8 cellular contexts compared by ENCODE assay signal in the genomic region with DNA sequence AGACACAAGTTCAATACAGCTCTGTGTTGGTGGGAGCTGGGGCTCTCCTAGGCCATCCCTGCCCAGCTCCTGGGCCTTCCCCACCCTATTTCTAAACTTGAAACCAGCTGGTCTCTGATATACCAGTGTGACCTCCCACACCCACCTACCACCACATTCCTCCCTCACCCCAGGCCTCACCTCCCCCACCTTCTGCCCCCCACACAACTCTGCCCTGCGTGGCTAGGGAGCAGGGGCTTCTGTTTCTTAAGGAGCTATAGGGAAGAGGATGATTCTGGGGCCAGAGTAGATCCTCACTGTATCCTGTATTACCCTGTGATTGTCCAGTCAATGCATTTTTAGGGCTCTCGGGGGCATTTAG. TPM values are rescaled to one million over a fixed set of nuclear protein-coding genes. Genes with fewer than 3 reads are reported as not detected.
A peak's percentile ranks its signal among the peaks of the same experiment; 100 is the strongest.
DNase-seq lines count a peak whose midpoint lies in the region; ATAC-seq and TF ChIP-seq lines count a peak whose summit lies in the region.

No MANE protein-coding gene starts in this region.

- no peaks in the 10 kb centered on the region for H3K9me3 ChIP-seq in OCI-LY7 (ENCODE audit: low read length)
- no peaks in the 10 kb centered on the region for H3K9me3 ChIP-seq in psoas muscle

- H4K20me1 ChIP-seq in OCI-LY7 (ENCODE audit: insufficient read depth, low read length): 0 out of 2 replicates have a peak, but pooled peaks cover 4% of the 10 kb centered on the region

- H3K4me1 ChIP-seq in OCI-LY7 (ENCODE audit: insufficient read depth, low read length, poor library complexity, severe bottlenecking) (peaks cover 66% of the 10 kb centered on the region), psoas muscle (peaks cover 73% of the 10 kb centered on the region)

- intact Hi-C loops in OCI-LY7 (cut with micrococcal nuclease; ENCODE audit: unreplicated experiment) (loop anchor here (1.0 kb wide), 1 partner anchor 18 kb away; no protein-coding TSS in a partner anchor), psoas muscle (cut with DNase I) (loop anchor here (1.0 kb wide), 1 partner anchor 18 kb away; no protein-coding TSS in a partner anchor)

- DNase-seq in OCI-LY7 (ENCODE audit: low spot score): no peak
- DNase-seq in epithelial cell of esophagus (ENCODE audit: low read depth): no peak
- no peak for DNase-seq in psoas muscle
- no peak for DNase-seq in foreskin melanocyte
- no peak for DNase-seq in NCI-H1105 treated with DMSO at 0.1 percent for 48 hours (lab: John Stamatoyannopoulos, UW)
- no peak for DNase-seq in SIG-M5 (lab: John Stamatoyannopoulos, UW)

- H2AFZ ChIP-seq in OCI-LY7 (ENCODE audit: low read length): no peak overlapping the region

- CTCF ChIA-PET in OCI-LY7 (lab: Charles Lee; ENCODE audit: unreplicated experiment): interaction anchor here (0.6 to 1.3 kb wide), 5 partner anchors 9 to 199 kb away, joined by 4 to 11 read pairs (median 6); no protein-coding TSS in a partner anchor

- peak overlapping the region; percentile 71 for H3K4me3 ChIP-seq in GM08714 (ENCODE audit: low read length)
- no peak overlapping the region for H3K4me3 ChIP-seq in OCI-LY7 (ENCODE audit: low read depth, low read length, poor library complexity, severe bottlenecking)
- H3K4me3 ChIP-seq in epithelial cell of esophagus (ENCODE audit: low read length): peak overlapping the region; percentile 46
- H3K4me3 ChIP-seq in psoas muscle: peak overlapping the region; percentile 56

- TF ChIP-seq CTCF in OCI-LY7 (conservative IDR thresholded peaks at IDR 0.05; ENCODE audit: low read length): no peak
- no peak for TF ChIP-seq CTCF in epithelial cell of esophagus (IDR thresholded peaks at IDR 0.05; ENCODE audit: insufficient read depth, low read depth, low read length, missing control alignments)
- no peak for TF ChIP-seq CTCF in psoas muscle (IDR thresholded peaks at IDR 0.05)

- POLR2A ChIA-PET in OCI-LY7 (lab: Charles Lee): interaction anchor here (0.7 kb wide), 2 partner anchors 70 to 91 kb away, joined by 5 to 6 read pairs; no protein-coding TSS in a partner anchor

- peak overlapping the region; percentile 52; the same call in 1 of the 2 replicates for H3K4me2 ChIP-seq in OCI-LY7 (ENCODE audit: low read length)

- BruUV-seq in OCI-LY7 (replicated peaks; lab: Mats Ljungman, UMichigan): no TSS peak

- peaks cover 0 to 14% (median 2%) of the 10 kb centered on the region in 3 donors for H3K27me3 ChIP-seq in psoas muscle (ENCODE audit: insufficient read depth in 3 of 3, low read length in 2 of 3)

- H3K27ac ChIP-seq in OCI-LY7 (ENCODE audit: low read depth, low read length, poor library complexity, severe bottlenecking): no peak overlapping the region
- H3K27ac ChIP-seq in psoas muscle: peak overlapping the region; percentile 99

- H3K36me3 ChIP-seq in OCI-LY7 (ENCODE audit: insufficient read depth, low read length): no peaks in the 10 kb centered on the region
- no peaks in the 10 kb centered on the region for H3K36me3 ChIP-seq in psoas muscle (ENCODE audit: insufficient read depth in 1 of 2, low read depth in 1 of 2)

- no peaks in the 10 kb centered on the region for H3K9me2 ChIP-seq in OCI-LY7 (ENCODE audit: insufficient read depth, low read length)

- no peak for ATAC-seq in psoas muscle
- ATAC-seq in GM21825 (IDR thresholded peaks at IDR 0.05; ENCODE audit: unreplicated experiment): no peak

- H3K79me2 ChIP-seq in OCI-LY7 (ENCODE audit: insufficient read depth, low read depth, low read length): no peaks in the 10 kb centered on the region

- WGBS in psoas muscle, 3 donors: 70 to 73% (median 70%) methylated on average over 2 of the region's 2 CpGs

RNA-seq across cellular contexts. Expression of a gene that starts 16.5 kb away (rescaled TPM):
- not detected in 2 replicates for total RNA-seq in OCI-LY7 (2014; rRNA removed; shearing (Covaris generic))
- total RNA-seq in OCI-LY7 (2022) (not detected in 2 replicates), psoas muscle (100 to 1,000 TPM in 1 of 4 donors, 10 to 100 TPM in 3; 40.5 to 581 (median 80.2) TPM)
- 10 to 100 TPM; 12.3 to 23.8 (median 17.2) TPM for polyA plus RNA-seq in psoas muscle

RNA-seq across cellular contexts. Expression of a gene that starts 18.8 kb away (rescaled TPM):
- total RNA-seq in OCI-LY7 (2014; rRNA removed; shearing (Covaris generic)): 0.44 TPM in 1 of 2 replicates, not detected in the other
- total RNA-seq in OCI-LY7 (2022) (not detected in 2 replicates), psoas muscle (under 1 TPM in 2 of 4 donors, not detected in 2; 0.27 to 0.36 TPM)
- under 1 TPM in 2 of 3 donors, not detected in 1; 0.06 to 0.08 TPM for polyA plus RNA-seq in psoas muscle

RNA-seq across cellular contexts. Expression of a gene that starts 41.5 kb away (rescaled TPM):
- total RNA-seq in OCI-LY7 (2014; rRNA removed; shearing (Covaris generic)): 0.41 and 0.62 TPM in 2 replicates
- total RNA-seq in OCI-LY7 (2022): 1.1 and 1.4 TPM in 2 replicates
- total RNA-seq in psoas muscle: 1 to 10 TPM in 1 of 4 donors, under 1 TPM in 3; 0.28 to 2.2 (median 0.58) TPM
- polyA plus RNA-seq in psoas muscle: under 1 TPM; 0.56 to 0.79 (median 0.61) TPM

RNA-seq across cellular contexts. Expression of a gene that starts 44.7 kb away (rescaled TPM):
- total RNA-seq in OCI-LY7 (2014; rRNA removed; shearing (Covaris generic)): 1.4 and 2.8 TPM in 2 replicates
- total RNA-seq in OCI-LY7 (2022) (1.5 and 2.1 TPM in 2 replicates), psoas muscle (1 to 10 TPM in 2 of 4 donors, under 1 TPM in 1, not detected in 1; 0.71 to 1.7 (median 1.6) TPM)
- under 1 TPM; 0.13 to 0.57 (median 0.53) TPM for polyA plus RNA-seq in psoas muscle

RNA-seq across cellular contexts. Expression of a gene that starts 59.5 kb away (rescaled TPM):
- 33.3 and 40.9 TPM in 2 replicates for total RNA-seq in OCI-LY7 (2014; rRNA removed; shearing (Covaris generic))
- total RNA-seq in OCI-LY7 (2022) (38.5 and 51.6 TPM in 2 replicates), psoas muscle (10 to 100 TPM; 30.6 to 77.5 (median 69.6) TPM)
- 100 to 1,000 TPM in 2 of 3 donors, 10 to 100 TPM in 1; 55.0 to 110 (median 103) TPM for polyA plus RNA-seq in psoas muscle

Comparison
In these comparisons a context has a peak if more than half of its experiments do, and no peak if none do; other contexts are left out.
1. RNA of a gene that starts 16.5 kb away (total RNA-seq): 40.5 to 581 TPM in psoas muscle; not detected in OCI-LY7; every median in the first group is over 10 times any median in the second.